Comparison of ENCODE assay signal across 27 cellular contexts in the genomic region with DNA sequence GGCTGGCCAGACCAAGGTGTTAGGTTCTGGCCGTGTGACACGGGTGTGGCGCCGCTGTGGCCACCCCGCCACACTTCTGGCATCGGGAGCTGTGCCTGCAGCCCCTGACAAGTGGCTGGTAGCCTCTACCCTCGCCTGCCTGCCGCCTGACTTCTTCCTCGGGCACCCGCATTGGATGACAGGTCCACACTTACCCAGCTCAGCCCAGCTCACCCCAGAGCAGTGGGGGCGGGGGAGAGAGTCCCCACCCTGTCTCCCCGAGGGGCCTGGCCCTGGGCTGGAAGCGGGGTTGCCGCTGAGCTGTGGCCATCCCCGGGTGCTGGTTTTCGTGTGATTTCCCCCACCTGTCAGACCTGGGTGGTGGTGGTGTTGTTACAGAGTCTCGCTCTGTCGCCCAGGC. TPM values are rescaled to one million over a fixed set of nuclear protein-coding genes. Genes with fewer than 3 reads are reported as not detected.
DNase-seq lines count a peak whose midpoint lies in the region; ATAC-seq, FAIRE-seq and TF ChIP-seq lines count a peak whose summit lies in the region.
"Had no signal": no experiment of that assay in that cellular context is flagged by ENCODE, and none has a peak within 500 bp of the region (broad histone marks: within the 10 kb centered on the region; RNA-seq: fewer than 3 reads in every experiment).

No MANE protein-coding gene starts in this region.

- WGBS in GM12878 (ENCODE audit: insufficient coverage, insufficient replicate concordance, low lambda C conversion rate, missing lambda C conversion rate): 24% methylated on average over 14 of the region's 18 CpGs

- H3K27ac ChIP-seq in GM12878 (ENCODE audit: control insufficient read depth, insufficient read depth): no peak overlapping the region
- H3K27ac ChIP-seq: brain microvascular endothelial cell, prostate gland, transverse colon had no signal

- intact Hi-C loops in GM12878 (cut with micrococcal nuclease; ENCODE audit: unreplicated experiment): no loop called here

- H3K4me1 Mint-ChIP-seq in IgD-negative memory B cell: peaks cover 5 to 12% (median 7%) of the 10 kb centered on the region in 3 donors
- no peaks in the 10 kb centered on the region for H3K4me1 Mint-ChIP-seq in nephron progenitor cell
- peaks cover 9% of the 10 kb centered on the region for H3K4me1 Mint-ChIP-seq in WTC11
- H3K4me1 Mint-ChIP-seq in activated CD8-positive, alpha-beta T cell treated with anti-CD3 and anti-CD28 coated beads, Interleukin-2, amount 10 ng/mL, durations not matched to agents 7 days and 5 days (ENCODE audit: low read depth): peaks cover 2% of the 10 kb centered on the region

- POLR2A ChIA-PET in GM12878 (lab: Charles Lee): interaction anchor here (0.9 to 1.3 kb wide), 3 partner anchors 20 to 61 kb away, joined by 3 to 6 read pairs (median 4); no protein-coding TSS in a partner anchor
- POLR2A ChIA-PET in WTC11 (lab: Charles Lee): no interaction called here
- POLR2A ChIA-PET in activated CD8-positive, alpha-beta T cell treated with anti-CD3 and anti-CD28 coated beads, Interleukin-2, amount 10 ng/mL, durations not matched to agents 7 days and 5 days (lab: Charles Lee): no interaction called here

- H3K79me2 ChIP-seq in GM12878 (ENCODE audit: control insufficient read depth, insufficient read depth, low read length): no peaks in the 10 kb centered on the region

- H3K4me3 Mint-ChIP-seq in IgD-negative memory B cell (peak overlapping the region; percentile 1 to 81 (median 32)), nephron progenitor cell (no peak overlapping the region), WTC11 (no peak overlapping the region)
- H3K4me3 Mint-ChIP-seq in activated CD8-positive, alpha-beta T cell treated with anti-CD3 and anti-CD28 coated beads, Interleukin-2, amount 10 ng/mL, durations not matched to agents 7 days and 5 days: no peak overlapping the region

- peaks cover 12% of the 10 kb centered on the region for H3K27me3 Mint-ChIP-seq in IgD-negative memory B cell
- H3K27me3 Mint-ChIP-seq in nephron progenitor cell (ENCODE audit: low read depth, poor library complexity): peaks cover 44% of the 10 kb centered on the region
- H3K27me3 Mint-ChIP-seq in WTC11 (ENCODE audit: low read depth): no peaks in the 10 kb centered on the region
- peaks cover 3% of the 10 kb centered on the region for H3K27me3 Mint-ChIP-seq in activated CD8-positive, alpha-beta T cell treated with anti-CD3 and anti-CD28 coated beads, Interleukin-2, amount 10 ng/mL, durations not matched to agents 7 days and 5 days (ENCODE audit: low read depth)

- H3K36me3 Mint-ChIP-seq in IgD-negative memory B cell (no peaks in the 10 kb centered on the region), nephron progenitor cell (ENCODE audit: low read depth) (no peaks in the 10 kb centered on the region), WTC11 (no peaks in the 10 kb centered on the region)
- H3K36me3 Mint-ChIP-seq in activated CD8-positive, alpha-beta T cell treated with anti-CD3 and anti-CD28 coated beads, Interleukin-2, amount 10 ng/mL, durations not matched to agents 7 days and 5 days (ENCODE audit: low read depth): no peaks in the 10 kb centered on the region

- H3K9me3 ChIP-seq in BE2C (no peaks in the 10 kb centered on the region), GM12878 (replicated peaks; ENCODE audit: control insufficient read depth, insufficient read depth, low read length) (no peaks in the 10 kb centered on the region)
- H3K9me3 ChIP-seq: prostate gland, transverse colon had no signal

- no peak for TF ChIP-seq POLR2A in GM12878 (IDR thresholded peaks at IDR 0.05; ENCODE audit: low read depth, low read length)

- TF ChIP-seq EP300 in GM12878 (IDR thresholded peaks at IDR 0.05; ENCODE audit: borderline replicate concordance in 1 of 2, control insufficient read depth in 1 of 2, low read depth in 2 of 2, low read length in 2 of 2): no peak

- H3K4me3 ChIP-seq in BE2C (ENCODE audit: low read depth, low read length) (no peak overlapping the region), GM12878 (no peak overlapping the region)
- H3K4me3 ChIP-seq: prostate gland, transverse colon had no signal

- SMC1A ChIA-PET in GM12878 (lab: Charles Lee; ENCODE audit: uncharacterized antibody, unreplicated experiment): interaction anchor here (0.7 to 1.7 kb wide), 4 partner anchors 13 to 55 kb away, joined by 3 to 4 read pairs (median 4); no protein-coding TSS in a partner anchor

- H4K20me1 ChIP-seq in GM12878 (ENCODE audit: control insufficient read depth, insufficient read depth): no peaks in the 10 kb centered on the region

- CTCF ChIA-PET in GM12878 (lab: Yijun Ruan, JAX): interaction anchor here (1.1 to 1.4 kb wide), 2 partner anchors 53 to 71 kb away, joined by 3 to 4 read pairs; no protein-coding TSS in a partner anchor
- CTCF ChIA-PET in WTC11 (lab: Charles Lee): interaction anchor here (0.6 kb wide), 1 partner anchor 201 kb away, joined by 3 read pairs; no protein-coding TSS in a partner anchor
- CTCF ChIA-PET in activated CD8-positive, alpha-beta T cell treated with anti-CD3 and anti-CD28 coated beads, Interleukin-2, amount 10 ng/mL, durations not matched to agents 7 days and 5 days (lab: Charles Lee): interaction anchor here (1.1 kb wide), 1 partner anchor 97 kb away, joined by 3 read pairs; no protein-coding TSS in a partner anchor

- peak overlapping the region; percentile 47 for H2AFZ ChIP-seq in GM12878 (ENCODE audit: control insufficient read depth, low read depth, low read length)

- FAIRE-seq in GM12878 (lab: Jason Lieb, UNC): no peak
- FAIRE-seq: H1 had no signal

- ATAC-seq in GM12878 (peak; percentile 80), GM18909 (IDR thresholded peaks at IDR 0.05; ENCODE audit: poor library complexity, unreplicated experiment) (no peak), WTC11 (no peak)
- no peak for ATAC-seq in activated CD8-positive, alpha-beta T cell treated with anti-CD3 and anti-CD28 coated beads, Interleukin-2, amount 10 ng/mL, durations not matched to agents 7 days and 5 days

- TF ChIP-seq CTCF in BE2C (IDR thresholded peaks at IDR 0.05; ENCODE audit: low read depth, low read length) (no peak), GM12878 (IDR thresholded peaks at IDR 0.05 in 2 of 3, conservative IDR thresholded peaks at IDR 0.05 in 1 of 3; ENCODE audit: control insufficient read depth in 2 of 3, extremely low read depth in 1 of 3, insufficient read depth in 1 of 3, low read depth in 3 of 3, low read length in 3 of 3) (no peak), nephron progenitor cell (IDR thresholded peaks at IDR 0.05) (no peak), WTC11 (IDR thresholded peaks at IDR 0.05) (no peak)

- DNase-seq in BE2C (peak; percentile 10), GM12878 (ENCODE audit: low read depth, low spot score) (no peak), nephron progenitor cell (peak; percentile 0), WTC11 (ENCODE audit: low spot score) (no peak), cerebellar nuclear complex (lab: John Stamatoyannopoulos, UW) (no peak)
- DNase-seq in activated CD8-positive, alpha-beta T cell treated with anti-CD3 and anti-CD28 coated beads, Interleukin-2, amount 10 ng/mL, durations not matched to agents 7 days and 5 days: no peak
- DNase-seq: activated CD4-positive, alpha-beta T cell treated with anti-CD3 and anti-CD28 coated beads for 4 hours; activated CD8-positive, alpha-beta memory T cell treated with anti-CD3 and anti-CD28 coated beads for 24 hours; activated naive CD4-positive, alpha-beta T cell treated with anti-CD3 and anti-CD28 coated beads, Interleukin-2, amount 50 U/mL, for 16 hours; activated T-cell treated with anti-CD3 and anti-CD28 coated beads for 4 hours; amniotic stem cell; brain microvascular endothelial cell; COR-L47; DMS53; hypothalamus; NCI-H1105; NCI-H187 treated with DMSO at 0.1 percent for 48 hours; NCI-H524 treated with DMSO at 0.1 percent for 48 hours; NK-92 treated with Interleukin-12 subunit alpha and Interleukin-12 subunit beta, amount 100 ng/mL, for 24 hours; SHP77 treated with DMSO at 0.1 percent for 48 hours; stimulated activated CD4-positive, alpha-beta T cell treated with anti-CD3 and anti-CD28 coated beads, Interleukin-4, amount 100 ng/mL, for 24 hours; transverse colon had no signal

- BruUV-seq in GM12878 (replicated peaks; lab: Mats Ljungman, UMichigan): no TSS peak

- H3K4me2 ChIP-seq in GM12878 (ENCODE audit: control insufficient read depth, insufficient read depth): peak overlapping the region; percentile 82

- RAD21 ChIA-PET in GM12878 (lab: Charles Lee; ENCODE audit: unreplicated experiment): interaction anchor here (0.9 to 1.5 kb wide), 2 partner anchors 21 to 74 kb away, joined by 5 to 6 read pairs; no protein-coding TSS in a partner anchor

- H3K4me1 ChIP-seq in BE2C (no peaks in the 10 kb centered on the region), GM12878 (ENCODE audit: control insufficient read depth, insufficient read depth, low read length) (peaks cover 21% of the 10 kb centered on the region)
- H3K4me1 ChIP-seq: prostate gland, transverse colon had no signal

- no peak overlapping the region for H3K9ac ChIP-seq in GM12878 (ENCODE audit: control insufficient read depth, insufficient read depth, low read length)

- in situ Hi-C loops in GM12878 (cut with MboI): no loop called here

- H3K9me3 Mint-ChIP-seq in IgD-negative memory B cell: no peaks in the 10 kb centered on the region
- H3K9me3 Mint-ChIP-seq in nephron progenitor cell: no peaks in the 10 kb centered on the region
- no peaks in the 10 kb centered on the region for H3K9me3 Mint-ChIP-seq in WTC11
- no peaks in the 10 kb centered on the region for H3K9me3 Mint-ChIP-seq in activated CD8-positive, alpha-beta T cell treated with anti-CD3 and anti-CD28 coated beads, Interleukin-2, amount 10 ng/mL, durations not matched to agents 7 days and 5 days (ENCODE audit: insufficient read depth)
- H3K9me3 Mint-ChIP-seq: activated T-helper 2 cell treated with anti-CD3 and anti-CD28 coated beads, Interferon-gamma antibody, Interleukin-2, Interleukin-4, amounts not matched to agents 10 μg/mL and 5 μg/mL and 100 μg/mL, durations not matched to agents 14 hours and 24 hours and 36 hours had no signal

- no peak for TF ChIP-seq RAD21 in GM12878 (IDR thresholded peaks at IDR 0.05; ENCODE audit: insufficient read depth, low read depth, low read length)

- peak overlapping the region in 2 of 3 donors; percentile 85 to 90 for H3K27ac Mint-ChIP-seq in IgD-negative memory B cell
- no peak overlapping the region for H3K27ac Mint-ChIP-seq in nephron progenitor cell
- no peak overlapping the region for H3K27ac Mint-ChIP-seq in WTC11
- no peak overlapping the region for H3K27ac Mint-ChIP-seq in activated CD8-positive, alpha-beta T cell treated with anti-CD3 and anti-CD28 coated beads, Interleukin-2, amount 10 ng/mL, durations not matched to agents 7 days and 5 days
- H3K27ac Mint-ChIP-seq: activated T-helper 2 cell treated with anti-CD3 and anti-CD28 coated beads, Interferon-gamma antibody, Interleukin-2, Interleukin-4, amounts not matched to agents 10 μg/mL and 5 μg/mL and 100 μg/mL, durations not matched to agents 14 hours and 24 hours and 36 hours had no signal

- H3K36me3 ChIP-seq in BE2C (no peaks in the 10 kb centered on the region), GM12878 (ENCODE audit: control insufficient read depth in 2 of 2, insufficient read depth in 2 of 2, low read length in 1 of 2) (no peaks in the 10 kb centered on the region)
- H3K36me3 ChIP-seq: brain microvascular endothelial cell, prostate gland, transverse colon had no signal

- peaks cover 81% of the 10 kb centered on the region for H3K27me3 ChIP-seq in BE2C
- no peaks in the 10 kb centered on the region; a peak in 3 of 4 replicates for H3K27me3 ChIP-seq in GM12878 (replicated peaks in 1 of 2; ENCODE audit: control insufficient read depth in 2 of 2, insufficient read depth in 2 of 2, low read length in 1 of 2)

RNA-seq across cellular contexts. Expression of a gene that starts 53.9 kb away (rescaled TPM):
- 27.6 TPM for polyA plus RNA-seq in BE2C (2012; ENCODE audit: insufficient read depth, insufficient read length, low read depth)
- polyA plus RNA-seq in IgD-negative memory B cell: 53.9 TPM
- total RNA-seq in GM12878 (2013; cell fraction: nucleolus; rRNA removed): 60.4 and 72.7 TPM in 2 replicates
- total RNA-seq in GM12878 (2014; rRNA removed): 30.9 and 32.8 TPM in 2 replicates
- 18.5 and 20.7 TPM in 2 replicates for total RNA-seq in GM12878 (2014; rRNA removed; fragmentation: Illumina TruSeq; extraction: Trizol)
- 36.1 and 43.8 TPM in 2 replicates for total RNA-seq in GM12878 (2021)
- polyA plus RNA-seq in GM12878 (2011; ENCODE audit: low read depth): 7.5 TPM
- 15.1 and 17.8 TPM in 2 replicates for polyA plus RNA-seq in GM12878 (2011; rRNA removed)
- polyA plus RNA-seq in GM12878 (2011; cell fraction: cytosol; rRNA removed): 18.1 and 23.3 TPM in 2 replicates
- polyA plus RNA-seq in GM12878 (2011; cell fraction: nucleus; rRNA removed): 28.8 and 39.9 TPM in 2 replicates
- polyA plus RNA-seq in GM12878 (2012): 23.9 and 24.2 TPM in 2 replicates
- 15.6 and 16.9 TPM in 2 replicates for polyA plus RNA-seq in GM12878 (2014; fragmentation: Illumina TruSeq; extraction: Trizol)
- 1 to 10 TPM; 1.0 to 3.5 TPM for polyA plus RNA-seq in GM12878 (2014; fragmentation: Nextera tagmentation; extraction: Ambion mirVana)
- polyA plus RNA-seq in GM12878 (2014; rRNA removed): 36.8 and 39.3 TPM in 2 replicates
- 10 to 100 TPM; 35.0 to 44.4 TPM for polyA plus RNA-seq in GM12878 (2016; fragmentation: Nextera tagmentation; extraction: Ambion mirVana)
- polyA minus RNA-seq in GM12878 (2011; rRNA and poly(A)+ RNA removed): 16.5 and 25.4 TPM in 2 replicates
- 18.8 and 21.5 TPM in 2 replicates for polyA minus RNA-seq in GM12878 (2011; cell fraction: cytosol; rRNA and poly(A)+ RNA removed)
- 13.2 and 18.4 TPM in 2 replicates for polyA minus RNA-seq in GM12878 (2011; cell fraction: nucleus; rRNA and poly(A)+ RNA removed)
- 22.9 to 29.5 TPM (median 26.4 TPM) in 3 replicates for total RNA-seq in WTC11 (2021)
- total RNA-seq in activated CD8-positive, alpha-beta T cell treated with anti-CD3 and anti-CD28 coated beads, Interleukin-2, amount 10 ng/mL, durations not matched to agents 7 days and 5 days: 10 to 100 TPM; 38.6 to 45.1 TPM

Comparison
In these comparisons a context has a peak if more than half of its experiments do, and no peak if none do; other contexts are left out.
1. DNase-seq: peak in BE2C (single experiment) and nephron progenitor cell (single experiment); none in GM12878 (single experiment), WTC11 (single experiment), activated CD8-positive, alpha-beta T cell treated with anti-CD3 and anti-CD28 coated beads, Interleukin-2, amount 10 ng/mL, durations not matched to agents 7 days and 5 days (single experiment) and cerebellar nuclear complex (0 of 2).
2. H3K27ac Mint-ChIP-seq: peak in IgD-negative memory B cell (2 of 3); none in nephron progenitor cell (single experiment), WTC11 (single experiment) and activated CD8-positive, alpha-beta T cell treated with anti-CD3 and anti-CD28 coated beads, Interleukin-2, amount 10 ng/mL, durations not matched to agents 7 days and 5 days (single experiment).
3. H3K4me3 Mint-ChIP-seq: peak in IgD-negative memory B cell (4 of 4); none in nephron progenitor cell (single experiment), WTC11 (single experiment) and activated CD8-positive, alpha-beta T cell treated with anti-CD3 and anti-CD28 coated beads, Interleukin-2, amount 10 ng/mL, durations not matched to agents 7 days and 5 days (single experiment).